In genomic region chr21:42892582-42892930, GRCh38 we compare ENCODE assay signal across 9 cellular contexts. TPM values are rescaled to one million over a fixed set of nuclear protein-coding genes. Genes with fewer than 3 reads are reported as not detected.
A peak's percentile ranks its signal among the peaks of the same experiment; 100 is the strongest.
DNase-seq lines count a peak whose midpoint lies in the region; ATAC-seq and TF ChIP-seq lines count a peak whose summit lies in the region.
"Had no signal": no experiment of that assay in that cellular context is flagged by ENCODE, and none has a peak within 500 bp of the region (broad histone marks: within the 10 kb centered on the region; RNA-seq: fewer than 3 reads in every experiment).

No MANE protein-coding gene starts in this region.

- no peaks in the 10 kb centered on the region for H3K9me3 Mint-ChIP-seq in HFFc6
- no peaks in the 10 kb centered on the region for H3K9me3 Mint-ChIP-seq in activated naive CD8-positive, alpha-beta T cell (ENCODE audit: low read depth)
- H3K9me3 Mint-ChIP-seq in immature natural killer cell: no peaks in the 10 kb centered on the region

- H3K36me3 Mint-ChIP-seq in HFFc6 (ENCODE audit: low read depth) (no peaks in the 10 kb centered on the region), immature natural killer cell (no peaks in the 10 kb centered on the region)
- H3K36me3 Mint-ChIP-seq in activated naive CD8-positive, alpha-beta T cell: no peaks in the 10 kb centered on the region

- POLR2A ChIA-PET in BJ (lab: Charles Lee): no interaction called here

- H3K27me3 ChIP-seq in BJ (ENCODE audit: control insufficient read depth, insufficient read depth, low read length) (no peaks in the 10 kb centered on the region), stomach smooth muscle (ENCODE audit: control insufficient read depth in 1 of 2, insufficient read depth in 2 of 2, low read length in 2 of 2) (no peaks in the 10 kb centered on the region)

- H3K36me3 ChIP-seq in BJ (ENCODE audit: control insufficient read depth, insufficient read depth, low read length) (peaks cover 4% of the 10 kb centered on the region), stomach smooth muscle (ENCODE audit: control insufficient read depth in 2 of 2, insufficient read depth in 2 of 2, low read length in 2 of 2) (peaks cover 4 to 9% of the 10 kb centered on the region in 2 donors)

- H3K27me3 Mint-ChIP-seq in HFFc6 (ENCODE audit: insufficient read depth): no peaks in the 10 kb centered on the region; the same call in 1 of the 2 replicates
- H3K27me3 Mint-ChIP-seq in activated naive CD8-positive, alpha-beta T cell: no peaks in the 10 kb centered on the region
- H3K27me3 Mint-ChIP-seq in immature natural killer cell (ENCODE audit: low read depth in 3 of 3): peaks cover 4 to 8% (median 7%) of the 10 kb centered on the region in 3 donors

- no peaks in the 10 kb centered on the region for H3K9me3 ChIP-seq in stomach smooth muscle (ENCODE audit: control insufficient read depth in 2 of 2, low read length in 2 of 2)

- H3K27ac Mint-ChIP-seq in HFFc6 (peak overlapping the region; percentile 98), immature natural killer cell (peak overlapping the region; percentile 89 to 99 (median 96))
- peak overlapping the region; percentile 97 for H3K27ac Mint-ChIP-seq in activated naive CD8-positive, alpha-beta T cell

- H3K4me1 Mint-ChIP-seq in HFFc6 (ENCODE audit: low read depth): peaks cover 12% of the 10 kb centered on the region
- H3K4me1 Mint-ChIP-seq in activated naive CD8-positive, alpha-beta T cell (ENCODE audit: low read depth): peaks cover 16% of the 10 kb centered on the region
- H3K4me1 Mint-ChIP-seq in immature natural killer cell: peaks cover 12 to 14% of the 10 kb centered on the region in 2 donors

- ATAC-seq in HG02798 (IDR thresholded peaks at IDR 0.05; ENCODE audit: poor library complexity, unreplicated experiment): no peak

- H3K4me3 ChIP-seq in BJ (ENCODE audit: low read depth, low read length) (peak overlapping the region; percentile 75), stomach smooth muscle (ENCODE audit: low read length in 2 of 2) (peak overlapping the region; percentile 82 to 97)

- CTCF ChIA-PET in BJ (lab: Yijun Ruan, JAX): interaction anchor here (2.0 kb wide), 1 partner anchor 39 kb away, joined by 4 read pairs; no protein-coding TSS in a partner anchor

- peak overlapping the region; percentile 95 for H3K27ac ChIP-seq in stomach smooth muscle (ENCODE audit: low read length)

- peak overlapping the region; percentile 81 to 96 for H3K9ac ChIP-seq in stomach smooth muscle (ENCODE audit: low read length in 2 of 2)

- DNase-seq in BJ (ENCODE audit: low read depth) (no peak), HFFc6 (no peak), immature natural killer cell (no peak), epidermal melanocyte (ENCODE audit: insufficient read length, low spot score) (no peak), GM19238 (ENCODE audit: insufficient read length, low spot score) (no peak)

- peaks cover 8% of the 10 kb centered on the region for H3K4me1 ChIP-seq in stomach smooth muscle (ENCODE audit: control insufficient read depth, insufficient read depth, low read length)

- peak overlapping the region; percentile 93 for H3K4me3 Mint-ChIP-seq in HFFc6
- peak overlapping the region; percentile 90 for H3K4me3 Mint-ChIP-seq in activated naive CD8-positive, alpha-beta T cell
- peak overlapping the region; percentile 85 to 94 (median 89) for H3K4me3 Mint-ChIP-seq in immature natural killer cell

- TF ChIP-seq CTCF in BJ (IDR thresholded peaks at IDR 0.05; ENCODE audit: insufficient read depth, low read depth, low read length) (no peak), HFFc6 (IDR thresholded peaks at IDR 0.05) (no peak)

RNA-seq across cellular contexts. Expression of gene NDUFV3, which starts 0.6 kb away (rescaled TPM):
- polyA plus RNA-seq in BJ (2011; rRNA removed): 28.8 and 32.2 TPM in 2 replicates
- polyA minus RNA-seq in BJ (2011; rRNA and poly(A)+ RNA removed): 23.2 TPM in 2 replicates
- total RNA-seq in HFFc6 (2021; fragmentation: NEBNext Ultra II Directional; extraction: Animal tissue kit (Norgen Biotek cat#: 25700)): 10 to 100 TPM; 54.3 to 63.0 (median 57.0) TPM
- polyA plus RNA-seq in immature natural killer cell: 10 to 100 TPM in 1 of 3 donors, 1 to 10 TPM in 2; 7.1 to 22.1 (median 9.5) TPM

RNA-seq across cellular contexts. Expression of gene WDR4, which starts 13.2 kb away (rescaled TPM):
- polyA plus RNA-seq in BJ (2011; rRNA removed): 9.4 and 13.7 TPM in 2 replicates
- polyA minus RNA-seq in BJ (2011; rRNA and poly(A)+ RNA removed): 9.0 and 13.1 TPM in 2 replicates
- 10 to 100 TPM; 18.5 to 27.6 (median 20.9) TPM for total RNA-seq in HFFc6 (2021; fragmentation: NEBNext Ultra II Directional; extraction: Animal tissue kit (Norgen Biotek cat#: 25700))
- polyA plus RNA-seq in immature natural killer cell: 10 to 100 TPM in 1 of 3 donors, 1 to 10 TPM in 2; 4.2 to 17.5 (median 5.1) TPM

RNA-seq across cellular contexts. Expression of gene ERVH48-1, which starts 32.9 kb away (rescaled TPM):
- not detected in 2 replicates for polyA plus RNA-seq in BJ (2011; rRNA removed)
- polyA minus RNA-seq in BJ (2011; rRNA and poly(A)+ RNA removed): not detected in 2 replicates
- not detected for total RNA-seq in HFFc6 (2021; fragmentation: NEBNext Ultra II Directional; extraction: Animal tissue kit (Norgen Biotek cat#: 25700))
- polyA plus RNA-seq in immature natural killer cell: not detected
- total RNA-seq: myocyte had no signal
